In the genomic region with DNA sequence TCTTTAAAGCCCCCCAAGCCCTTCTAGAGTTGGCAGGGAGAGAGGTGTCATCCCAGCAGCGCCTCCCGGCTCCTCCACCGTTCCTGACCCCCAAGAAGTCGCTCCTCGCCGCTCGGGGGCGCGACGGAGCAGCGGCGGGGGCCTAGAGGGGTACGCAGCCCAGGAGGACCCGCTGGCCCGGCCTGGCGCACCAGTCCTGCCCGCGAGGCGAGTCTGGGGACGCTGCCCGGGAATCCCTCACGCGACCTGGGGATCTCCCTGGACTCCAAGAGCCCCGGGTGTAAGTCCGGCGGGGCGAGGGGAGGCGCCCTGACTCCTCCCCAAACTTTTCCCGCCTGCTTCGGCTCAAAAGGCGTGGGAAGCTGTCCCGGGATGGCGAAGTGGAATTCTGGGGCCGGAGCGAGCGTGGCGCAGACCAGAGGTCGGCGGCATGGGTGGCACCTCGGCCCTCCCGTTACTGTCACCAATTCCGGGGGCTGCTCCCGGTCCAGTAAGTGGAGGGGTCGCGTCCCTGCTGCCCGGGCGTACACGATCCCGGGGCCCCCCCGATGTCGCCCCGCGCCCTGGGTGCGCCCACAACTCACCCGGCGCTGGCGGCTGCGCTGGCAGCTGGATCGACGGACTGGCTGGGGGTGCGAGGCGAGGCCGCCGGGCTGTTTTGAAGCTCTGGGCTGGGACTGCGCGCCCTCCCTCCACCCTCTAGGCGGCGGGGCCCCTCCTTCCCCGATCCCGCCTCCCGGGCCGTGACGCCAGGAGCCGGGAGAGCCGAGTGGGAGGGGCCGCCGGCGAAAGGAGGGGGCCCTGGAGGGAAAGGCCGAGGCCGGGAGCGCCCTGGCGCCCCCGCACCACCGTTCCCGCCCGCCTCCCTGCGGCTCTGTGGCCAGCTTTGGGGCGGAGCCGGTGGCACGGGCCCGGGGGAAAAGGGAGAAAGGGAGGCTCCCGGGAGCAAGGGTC, we compare ENCODE assay signal across 1 cellular context.
TF ChIP-seq lines count a peak whose summit lies in the region.

A gene with protein sequence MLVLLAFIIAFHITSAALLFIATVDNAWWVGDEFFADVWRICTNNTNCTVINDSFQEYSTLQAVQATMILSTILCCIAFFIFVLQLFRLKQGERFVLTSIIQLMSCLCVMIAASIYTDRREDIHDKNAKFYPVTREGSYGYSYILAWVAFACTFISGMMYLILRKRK (minus strand): TSS at position 634 of the 954 bp plus-strand sequence. CDS start 32,981 bp downstream, outside the sequence.

TF ChIP-seq in HepG2, 621 proteins besides CTCF, POLR2A, EP300 and RAD21 (continued from another document and continues in another):
- TF ChIP-seq LCORL (IDR thresholded peaks at IDR 0.05) (no peak), LCORL (CRISPR knock-in tag; IDR thresholded peaks at IDR 0.05) (peak; percentile 86), ZFP36L2 (CRISPR knock-in tag; IDR thresholded peaks at IDR 0.05) (no peak; the same call in 1 of the 2 replicates), ZNF34 (CRISPR knock-in tag; IDR thresholded peaks at IDR 0.05; ENCODE audit: borderline replicate concordance) (peak; percentile 70; the same call in 1 of the 2 replicates), ZNF343 (CRISPR knock-in tag; IDR thresholded peaks at IDR 0.05) (peak; percentile 95), SMAD9 (CRISPR knock-in tag; IDR thresholded peaks at IDR 0.05) (peak; percentile 10; the same call in 1 of the 2 replicates), ZNF136 (CRISPR knock-in tag; IDR thresholded peaks at IDR 0.05; ENCODE audit: low read depth) (no peak), ZNF282 (IDR thresholded peaks at IDR 0.05; ENCODE audit: partially characterized antibody) (no peak), PHF5A (CRISPR knock-in tag; IDR thresholded peaks at IDR 0.05; ENCODE audit: low read depth, unreplicated experiment) (no peak), HNRNPK (IDR thresholded peaks at IDR 0.05; ENCODE audit: low read depth, low read length, poor library complexity, severe bottlenecking) (peak; percentile 84), KLF9 (CRISPR knock-in tag; IDR thresholded peaks at IDR 0.05; ENCODE audit: low read depth) (no peak; the same call in 1 of the 2 replicates), KLF12 (CRISPR knock-in tag; IDR thresholded peaks at IDR 0.05; ENCODE audit: borderline replicate concordance) (peak; percentile 97), ZNF496 (CRISPR knock-in tag; IDR thresholded peaks at IDR 0.05; ENCODE audit: insufficient replicate concordance) (no peak), SP4 (CRISPR knock-in tag; IDR thresholded peaks at IDR 0.05) (peak; percentile 60; the same call in 1 of the 2 replicates), ZZZ3 (CRISPR knock-in tag; IDR thresholded peaks at IDR 0.05; ENCODE audit: borderline replicate concordance) (peak; percentile 89; the same call in 1 of the 2 replicates), ZNF737 (CRISPR knock-in tag; IDR thresholded peaks at IDR 0.05; ENCODE audit: borderline replicate concordance) (peak; percentile 83; the same call in 1 of the 2 replicates), MEIS1 (CRISPR knock-in tag; IDR thresholded peaks at IDR 0.05; ENCODE audit: borderline replicate concordance) (peak; percentile 95), TMF1 (CRISPR knock-in tag; IDR thresholded peaks at IDR 0.05; ENCODE audit: low read depth) (peak; percentile 83; the same call in 1 of the 2 replicates), ZNF777 (CRISPR knock-in tag; IDR thresholded peaks at IDR 0.05) (peak; percentile 92), ZNF773 (CRISPR knock-in tag; IDR thresholded peaks at IDR 0.05; ENCODE audit: borderline replicate concordance) (0 out of 2 replicates have a peak, but pooled peaks have one; percentile 83), GLI4 (CRISPR knock-in tag; IDR thresholded peaks at IDR 0.05; ENCODE audit: borderline replicate concordance) (peak; percentile 97; the same call in 1 of the 2 replicates), ZNF746 (CRISPR knock-in tag; IDR thresholded peaks at IDR 0.05) (peak; percentile 95), RBM22 (optimal IDR thresholded peaks at IDR 0.05; ENCODE audit: low read length) (no peak), ZNF138 (CRISPR knock-in tag; IDR thresholded peaks at IDR 0.05; ENCODE audit: low read depth) (peak; percentile 96; the same call in 1 of the 2 replicates), NCOA1 (CRISPR knock-in tag; IDR thresholded peaks at IDR 0.05) (peak; percentile 94), MZF1 (CRISPR knock-in tag; IDR thresholded peaks at IDR 0.05; ENCODE audit: borderline replicate concordance) (peak; percentile 11; the same call in 1 of the 2 replicates), ZNF510 (CRISPR knock-in tag; IDR thresholded peaks at IDR 0.05; ENCODE audit: low read depth) (peak; percentile 88; the same call in 1 of the 2 replicates), SKI (IDR thresholded peaks at IDR 0.05; ENCODE audit: partially characterized antibody) (peak; percentile 28), KDM5B (CRISPR knock-in tag; IDR thresholded peaks at IDR 0.05; ENCODE audit: borderline replicate concordance) (peak; percentile 96; the same call in 1 of the 2 replicates), GATAD2A (CRISPR knock-in tag; IDR thresholded peaks at IDR 0.05) (peak; percentile 67), PHB2 (IDR thresholded peaks at IDR 0.05; ENCODE audit: partially characterized antibody) (no peak), CREM (IDR thresholded peaks at IDR 0.05) (no peak), CREM (CRISPR knock-in tag; IDR thresholded peaks at IDR 0.05) (0 out of 2 replicates have a peak, but pooled peaks have one; percentile 0), ZNF224 (CRISPR knock-in tag; IDR thresholded peaks at IDR 0.05) (peak; percentile 75; the same call in 1 of the 2 replicates), PHF21A (CRISPR knock-in tag; IDR thresholded peaks at IDR 0.05) (peak; percentile 90), SRSF9 (IDR thresholded peaks at IDR 0.05; ENCODE audit: borderline replicate concordance, insufficient read depth, low read depth, low read length, poor library complexity, severe bottlenecking) (no peak)
- TF ChIP-seq, protein P1, sequence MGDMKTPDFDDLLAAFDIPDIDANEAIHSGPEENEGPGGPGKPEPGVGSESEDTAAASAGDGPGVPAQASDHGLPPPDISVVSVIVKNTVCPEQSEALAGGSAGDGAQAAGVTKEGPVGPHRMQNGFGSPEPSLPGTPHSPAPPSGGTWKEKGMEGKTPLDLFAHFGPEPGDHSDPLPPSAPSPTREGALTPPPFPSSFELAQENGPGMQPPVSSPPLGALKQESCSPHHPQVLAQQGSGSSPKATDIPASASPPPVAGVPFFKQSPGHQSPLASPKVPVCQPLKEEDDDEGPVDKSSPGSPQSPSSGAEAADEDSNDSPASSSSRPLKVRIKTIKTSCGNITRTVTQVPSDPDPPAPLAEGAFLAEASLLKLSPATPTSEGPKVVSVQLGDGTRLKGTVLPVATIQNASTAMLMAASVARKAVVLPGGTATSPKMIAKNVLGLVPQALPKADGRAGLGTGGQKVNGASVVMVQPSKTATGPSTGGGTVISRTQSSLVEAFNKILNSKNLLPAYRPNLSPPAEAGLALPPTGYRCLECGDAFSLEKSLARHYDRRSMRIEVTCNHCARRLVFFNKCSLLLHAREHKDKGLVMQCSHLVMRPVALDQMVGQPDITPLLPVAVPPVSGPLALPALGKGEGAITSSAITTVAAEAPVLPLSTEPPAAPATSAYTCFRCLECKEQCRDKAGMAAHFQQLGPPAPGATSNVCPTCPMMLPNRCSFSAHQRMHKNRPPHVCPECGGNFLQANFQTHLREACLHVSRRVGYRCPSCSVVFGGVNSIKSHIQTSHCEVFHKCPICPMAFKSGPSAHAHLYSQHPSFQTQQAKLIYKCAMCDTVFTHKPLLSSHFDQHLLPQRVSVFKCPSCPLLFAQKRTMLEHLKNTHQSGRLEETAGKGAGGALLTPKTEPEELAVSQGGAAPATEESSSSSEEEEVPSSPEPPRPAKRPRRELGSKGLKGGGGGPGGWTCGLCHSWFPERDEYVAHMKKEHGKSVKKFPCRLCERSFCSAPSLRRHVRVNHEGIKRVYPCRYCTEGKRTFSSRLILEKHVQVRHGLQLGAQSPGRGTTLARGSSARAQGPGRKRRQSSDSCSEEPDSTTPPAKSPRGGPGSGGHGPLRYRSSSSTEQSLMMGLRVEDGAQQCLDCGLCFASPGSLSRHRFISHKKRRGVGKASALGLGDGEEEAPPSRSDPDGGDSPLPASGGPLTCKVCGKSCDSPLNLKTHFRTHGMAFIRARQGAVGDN (CRISPR knock-in tag; IDR thresholded peaks at IDR 0.05), result peak; percentile 97
- TF ChIP-seq, protein P2, sequence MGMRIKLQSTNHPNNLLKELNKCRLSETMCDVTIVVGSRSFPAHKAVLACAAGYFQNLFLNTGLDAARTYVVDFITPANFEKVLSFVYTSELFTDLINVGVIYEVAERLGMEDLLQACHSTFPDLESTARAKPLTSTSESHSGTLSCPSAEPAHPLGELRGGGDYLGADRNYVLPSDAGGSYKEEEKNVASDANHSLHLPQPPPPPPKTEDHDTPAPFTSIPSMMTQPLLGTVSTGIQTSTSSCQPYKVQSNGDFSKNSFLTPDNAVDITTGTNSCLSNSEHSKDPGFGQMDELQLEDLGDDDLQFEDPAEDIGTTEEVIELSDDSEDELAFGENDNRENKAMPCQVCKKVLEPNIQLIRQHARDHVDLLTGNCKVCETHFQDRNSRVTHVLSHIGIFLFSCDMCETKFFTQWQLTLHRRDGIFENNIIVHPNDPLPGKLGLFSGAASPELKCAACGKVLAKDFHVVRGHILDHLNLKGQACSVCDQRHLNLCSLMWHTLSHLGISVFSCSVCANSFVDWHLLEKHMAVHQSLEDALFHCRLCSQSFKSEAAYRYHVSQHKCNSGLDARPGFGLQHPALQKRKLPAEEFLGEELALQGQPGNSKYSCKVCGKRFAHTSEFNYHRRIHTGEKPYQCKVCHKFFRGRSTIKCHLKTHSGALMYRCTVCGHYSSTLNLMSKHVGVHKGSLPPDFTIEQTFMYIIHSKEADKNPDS (CRISPR knock-in tag; IDR thresholded peaks at IDR 0.05), result peak; percentile 88; the same call in 1 of the 2 replicates
- TF ChIP-seq, protein P3, sequence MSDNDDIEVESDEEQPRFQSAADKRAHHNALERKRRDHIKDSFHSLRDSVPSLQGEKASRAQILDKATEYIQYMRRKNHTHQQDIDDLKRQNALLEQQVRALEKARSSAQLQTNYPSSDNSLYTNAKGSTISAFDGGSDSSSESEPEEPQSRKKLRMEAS (IDR thresholded peaks at IDR 0.05), result peak; percentile 80
- TF ChIP-seq, protein P4, sequence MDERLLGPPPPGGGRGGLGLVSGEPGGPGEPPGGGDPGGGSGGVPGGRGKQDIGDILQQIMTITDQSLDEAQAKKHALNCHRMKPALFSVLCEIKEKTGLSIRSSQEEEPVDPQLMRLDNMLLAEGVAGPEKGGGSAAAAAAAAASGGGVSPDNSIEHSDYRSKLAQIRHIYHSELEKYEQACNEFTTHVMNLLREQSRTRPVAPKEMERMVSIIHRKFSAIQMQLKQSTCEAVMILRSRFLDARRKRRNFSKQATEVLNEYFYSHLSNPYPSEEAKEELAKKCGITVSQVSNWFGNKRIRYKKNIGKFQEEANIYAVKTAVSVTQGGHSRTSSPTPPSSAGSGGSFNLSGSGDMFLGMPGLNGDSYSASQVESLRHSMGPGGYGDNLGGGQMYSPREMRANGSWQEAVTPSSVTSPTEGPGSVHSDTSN (CRISPR knock-in tag; IDR thresholded peaks at IDR 0.05), result no peak
- TF ChIP-seq, protein P5, sequence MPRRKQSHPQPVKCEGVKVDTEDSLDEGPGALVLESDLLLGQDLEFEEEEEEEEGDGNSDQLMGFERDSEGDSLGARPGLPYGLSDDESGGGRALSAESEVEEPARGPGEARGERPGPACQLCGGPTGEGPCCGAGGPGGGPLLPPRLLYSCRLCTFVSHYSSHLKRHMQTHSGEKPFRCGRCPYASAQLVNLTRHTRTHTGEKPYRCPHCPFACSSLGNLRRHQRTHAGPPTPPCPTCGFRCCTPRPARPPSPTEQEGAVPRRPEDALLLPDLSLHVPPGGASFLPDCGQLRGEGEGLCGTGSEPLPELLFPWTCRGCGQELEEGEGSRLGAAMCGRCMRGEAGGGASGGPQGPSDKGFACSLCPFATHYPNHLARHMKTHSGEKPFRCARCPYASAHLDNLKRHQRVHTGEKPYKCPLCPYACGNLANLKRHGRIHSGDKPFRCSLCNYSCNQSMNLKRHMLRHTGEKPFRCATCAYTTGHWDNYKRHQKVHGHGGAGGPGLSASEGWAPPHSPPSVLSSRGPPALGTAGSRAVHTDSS (CRISPR knock-in tag; conservative IDR thresholded peaks at IDR 0.05), result no peak
- TF ChIP-seq, protein P6, sequence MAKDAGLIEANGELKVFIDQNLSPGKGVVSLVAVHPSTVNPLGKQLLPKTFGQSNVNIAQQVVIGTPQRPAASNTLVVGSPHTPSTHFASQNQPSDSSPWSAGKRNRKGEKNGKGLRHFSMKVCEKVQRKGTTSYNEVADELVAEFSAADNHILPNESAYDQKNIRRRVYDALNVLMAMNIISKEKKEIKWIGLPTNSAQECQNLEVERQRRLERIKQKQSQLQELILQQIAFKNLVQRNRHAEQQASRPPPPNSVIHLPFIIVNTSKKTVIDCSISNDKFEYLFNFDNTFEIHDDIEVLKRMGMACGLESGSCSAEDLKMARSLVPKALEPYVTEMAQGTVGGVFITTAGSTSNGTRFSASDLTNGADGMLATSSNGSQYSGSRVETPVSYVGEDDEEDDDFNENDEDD (CRISPR knock-in tag; IDR thresholded peaks at IDR 0.05; ENCODE audit: borderline replicate concordance), result peak; percentile 68
- TF ChIP-seq, protein P7, sequence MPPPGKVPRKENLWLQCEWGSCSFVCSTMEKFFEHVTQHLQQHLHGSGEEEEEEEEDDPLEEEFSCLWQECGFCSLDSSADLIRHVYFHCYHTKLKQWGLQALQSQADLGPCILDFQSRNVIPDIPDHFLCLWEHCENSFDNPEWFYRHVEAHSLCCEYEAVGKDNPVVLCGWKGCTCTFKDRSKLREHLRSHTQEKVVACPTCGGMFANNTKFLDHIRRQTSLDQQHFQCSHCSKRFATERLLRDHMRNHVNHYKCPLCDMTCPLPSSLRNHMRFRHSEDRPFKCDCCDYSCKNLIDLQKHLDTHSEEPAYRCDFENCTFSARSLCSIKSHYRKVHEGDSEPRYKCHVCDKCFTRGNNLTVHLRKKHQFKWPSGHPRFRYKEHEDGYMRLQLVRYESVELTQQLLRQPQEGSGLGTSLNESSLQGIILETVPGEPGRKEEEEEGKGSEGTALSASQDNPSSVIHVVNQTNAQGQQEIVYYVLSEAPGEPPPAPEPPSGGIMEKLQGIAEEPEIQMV (CRISPR knock-in tag; IDR thresholded peaks at IDR 0.05; ENCODE audit: low read depth), result peak; percentile 80
- TF ChIP-seq, protein P8, sequence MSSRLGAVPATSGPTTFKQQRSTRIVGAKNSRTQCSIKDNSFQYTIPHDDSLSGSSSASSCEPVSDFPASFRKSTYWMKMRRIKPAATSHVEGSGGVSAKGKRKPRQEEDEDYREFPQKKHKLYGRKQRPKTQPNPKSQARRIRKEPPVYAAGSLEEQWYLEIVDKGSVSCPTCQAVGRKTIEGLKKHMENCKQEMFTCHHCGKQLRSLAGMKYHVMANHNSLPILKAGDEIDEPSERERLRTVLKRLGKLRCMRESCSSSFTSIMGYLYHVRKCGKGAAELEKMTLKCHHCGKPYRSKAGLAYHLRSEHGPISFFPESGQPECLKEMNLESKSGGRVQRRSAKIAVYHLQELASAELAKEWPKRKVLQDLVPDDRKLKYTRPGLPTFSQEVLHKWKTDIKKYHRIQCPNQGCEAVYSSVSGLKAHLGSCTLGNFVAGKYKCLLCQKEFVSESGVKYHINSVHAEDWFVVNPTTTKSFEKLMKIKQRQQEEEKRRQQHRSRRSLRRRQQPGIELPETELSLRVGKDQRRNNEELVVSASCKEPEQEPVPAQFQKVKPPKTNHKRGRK (CRISPR knock-in tag; IDR thresholded peaks at IDR 0.05), result peak; percentile 70; the same call in 1 of the 2 replicates
